9 cellular contexts compared by ENCODE assay signal in the genomic region with DNA sequence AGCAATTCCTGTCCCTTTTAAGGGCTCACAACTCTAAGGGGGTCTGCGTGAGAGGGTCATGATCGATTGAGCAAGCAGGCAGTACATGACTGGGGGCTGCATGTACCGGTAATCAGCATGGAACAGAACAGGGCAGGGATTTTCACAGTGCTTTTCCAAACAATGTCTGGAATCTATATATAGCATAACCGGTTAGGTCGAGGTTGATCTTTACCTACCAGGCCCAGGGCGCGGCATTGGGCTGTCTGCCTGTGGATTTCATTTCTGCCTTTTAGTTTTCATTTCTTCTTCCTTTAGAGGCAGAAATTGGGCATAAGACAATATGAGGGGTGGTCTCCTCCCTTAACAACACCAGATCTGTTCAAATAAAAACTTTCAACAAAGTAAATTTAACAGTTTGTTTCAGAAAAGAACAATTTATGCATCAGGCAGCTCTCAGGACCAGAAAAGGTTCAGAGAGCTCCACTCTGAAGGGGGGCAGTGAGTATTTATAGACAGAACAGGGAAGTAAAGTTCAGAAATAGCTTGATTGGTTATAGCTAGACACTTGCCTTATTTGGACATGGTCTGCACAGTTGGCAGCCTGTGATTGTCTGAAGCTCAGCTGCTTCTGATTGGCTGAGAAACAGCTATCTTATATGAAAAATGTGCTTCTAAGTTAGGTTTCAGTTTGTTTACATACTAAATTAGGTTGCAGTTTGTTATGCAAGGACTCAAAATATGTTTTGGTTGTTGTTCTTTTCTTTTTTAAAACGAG. TPM values are rescaled to one million over a fixed set of nuclear protein-coding genes. Genes with fewer than 3 reads are reported as not detected.
DNase-seq lines count a peak whose midpoint lies in the region; ATAC-seq and TF ChIP-seq lines count a peak whose summit lies in the region.
"Had no signal": no experiment of that assay in that cellular context is flagged by ENCODE, and none has a peak within 500 bp of the region (broad histone marks: within the 10 kb centered on the region; RNA-seq: fewer than 3 reads in every experiment).

No MANE protein-coding gene starts in this region.

- DNase-seq in CD4-positive, CD25-positive, alpha-beta regulatory T cell: peak in 1 of 3 donors; percentile 7
- DNase-seq in GM23338 (ENCODE audit: low spot score) (no peak), NB4 (ENCODE audit: low read depth) (peak; percentile 13), heart right ventricle (no peak), COR-L47 (lab: John Stamatoyannopoulos, UW) (no peak), COLO668 (lab: John Stamatoyannopoulos, UW; ENCODE audit: unreplicated experiment) (no peak)
- DNase-seq in naive thymus-derived CD8-positive, alpha-beta T cell: no peak

- TF ChIP-seq CTCF in GM23338 (conservative IDR thresholded peaks at IDR 0.05; ENCODE audit: low read depth in 2 of 2): no peak
- no peak for TF ChIP-seq CTCF in NB4 (IDR thresholded peaks at IDR 0.05; ENCODE audit: low read depth, low read length)
- no peak for TF ChIP-seq CTCF in heart right ventricle (IDR thresholded peaks at IDR 0.05)

- H3K27me3 ChIP-seq in CD4-positive, CD25-positive, alpha-beta regulatory T cell (ENCODE audit: control insufficient read depth, insufficient read depth, low read length): peaks cover 5% of the 10 kb centered on the region
- H3K27me3 ChIP-seq in GM23338 (ENCODE audit: insufficient read depth) (no peaks in the 10 kb centered on the region), heart right ventricle (no peaks in the 10 kb centered on the region)
- H3K27me3 ChIP-seq: neutrophil had no signal

- H3K4me1 Mint-ChIP-seq in CD4-positive, CD25-positive, alpha-beta regulatory T cell: no peaks in the 10 kb centered on the region
- H3K4me1 Mint-ChIP-seq in GM23338: peaks cover 50% of the 10 kb centered on the region
- H3K4me1 Mint-ChIP-seq in naive thymus-derived CD8-positive, alpha-beta T cell: peaks cover 0 to 10% (median 0%) of the 10 kb centered on the region in 4 donors

- H3K9me3 ChIP-seq in CD4-positive, CD25-positive, alpha-beta regulatory T cell (ENCODE audit: control insufficient read depth in 2 of 2, low read length in 2 of 2): no peaks in the 10 kb centered on the region
- no peaks in the 10 kb centered on the region for H3K9me3 ChIP-seq in heart right ventricle
- H3K9me3 ChIP-seq: neutrophil had no signal

- no peaks in the 10 kb centered on the region for H3K4me1 ChIP-seq in CD4-positive, CD25-positive, alpha-beta regulatory T cell (ENCODE audit: control insufficient read depth, insufficient read depth, low read length, poor library complexity, severe bottlenecking)
- H3K4me1 ChIP-seq in GM23338 (ENCODE audit: insufficient read depth): peaks cover 51% of the 10 kb centered on the region
- peaks cover 0 to 23% (median 6%) of the 10 kb centered on the region in 9 donors for H3K4me1 ChIP-seq in heart right ventricle

- H3K79me2 ChIP-seq in GM23338 (replicated peaks; ENCODE audit: insufficient read depth): no peaks in the 10 kb centered on the region

- H3K27ac Mint-ChIP-seq in CD4-positive, CD25-positive, alpha-beta regulatory T cell: peak overlapping the region in 2 of 3 donors; percentile 13 to 71
- no peak overlapping the region; the same call in 1 of the 2 replicates for H3K27ac Mint-ChIP-seq in GM23338
- H3K27ac Mint-ChIP-seq in naive thymus-derived CD8-positive, alpha-beta T cell: peak overlapping the region in 1 of 10 donors; percentile 35

- no peak overlapping the region for H3K4me3 Mint-ChIP-seq in CD4-positive, CD25-positive, alpha-beta regulatory T cell
- no peak overlapping the region for H3K4me3 Mint-ChIP-seq in GM23338
- no peak overlapping the region for H3K4me3 Mint-ChIP-seq in naive thymus-derived CD8-positive, alpha-beta T cell

- no peaks in the 10 kb centered on the region for H4K20me1 ChIP-seq in GM23338 (replicated peaks; ENCODE audit: insufficient read depth)

- H3K36me3 Mint-ChIP-seq in CD4-positive, CD25-positive, alpha-beta regulatory T cell: no peaks in the 10 kb centered on the region
- peaks cover 16% of the 10 kb centered on the region for H3K36me3 Mint-ChIP-seq in GM23338 (ENCODE audit: low read depth)
- H3K36me3 Mint-ChIP-seq in naive thymus-derived CD8-positive, alpha-beta T cell: no peaks in the 10 kb centered on the region

- WGBS in heart right ventricle, 2 donors: 77 to 87% methylated on average over 8 of the region's 8 CpGs

- no peaks in the 10 kb centered on the region for H3F3A ChIP-seq in GM23338 (replicated peaks; ENCODE audit: low read depth)

- H3K36me3 ChIP-seq in CD4-positive, CD25-positive, alpha-beta regulatory T cell (ENCODE audit: control insufficient read depth, insufficient read depth, low read length): no peaks in the 10 kb centered on the region
- H3K36me3 ChIP-seq in GM23338 (ENCODE audit: insufficient read depth) (no peaks in the 10 kb centered on the region), heart right ventricle (no peaks in the 10 kb centered on the region)
- H3K36me3 ChIP-seq: neutrophil had no signal

- no peak overlapping the region for H2AFZ ChIP-seq in GM23338

- peaks cover 43% of the 10 kb centered on the region for H3K27me3 Mint-ChIP-seq in CD4-positive, CD25-positive, alpha-beta regulatory T cell
- H3K27me3 Mint-ChIP-seq in GM23338 (ENCODE audit: insufficient read depth, low read depth, poor library complexity): peaks cover 12% of the 10 kb centered on the region
- H3K27me3 Mint-ChIP-seq in naive thymus-derived CD8-positive, alpha-beta T cell: peaks cover 0 to 4% (median 0%) of the 10 kb centered on the region in 5 donors

- 0 out of 2 replicates have a peak overlapping the region, but pooled peaks have one; percentile 10 for H3K4me2 ChIP-seq in GM23338

- no peaks in the 10 kb centered on the region for H3K9me2 ChIP-seq in GM23338 (ENCODE audit: insufficient read depth)

- no peak for ATAC-seq in CD4-positive, CD25-positive, alpha-beta regulatory T cell (ENCODE audit: low read depth in 2 of 2)
- ATAC-seq in GM23338 (no peak), heart right ventricle (peak in 7 of 8 donors; percentile 75 to 95 (median 79)), HG03097 (IDR thresholded peaks at IDR 0.05; ENCODE audit: low FRiP score, unreplicated experiment) (no peak)
- no peak for ATAC-seq in naive thymus-derived CD8-positive, alpha-beta T cell

- intact Hi-C loops in heart right ventricle (cut with DNase I): no loop called here

- no peak overlapping the region for H3K4me3 ChIP-seq in CD4-positive, CD25-positive, alpha-beta regulatory T cell (ENCODE audit: low read depth, low read length)
- H3K4me3 ChIP-seq in GM23338 (no peak overlapping the region), NB4 (ENCODE audit: low read depth, low read length) (no peak overlapping the region), heart right ventricle (no peak overlapping the region)

- TF ChIP-seq POLR2A in NB4 (IDR thresholded peaks at IDR 0.05; ENCODE audit: extremely low read depth, insufficient read length): no peak

- H3K9me3 Mint-ChIP-seq in CD4-positive, CD25-positive, alpha-beta regulatory T cell: peaks cover 0 to 4% (median 0%) of the 10 kb centered on the region in 7 donors
- H3K9me3 Mint-ChIP-seq in GM23338: peaks cover 20% of the 10 kb centered on the region
- H3K9me3 Mint-ChIP-seq in naive thymus-derived CD8-positive, alpha-beta T cell: no peaks in the 10 kb centered on the region

- POLR2A ChIA-PET in naive thymus-derived CD8-positive, alpha-beta T cell (lab: Charles Lee): interaction anchor here (0.6 kb wide), 1 partner anchor 8 kb away, joined by 3 read pairs; no protein-coding TSS in a partner anchor

- no peak overlapping the region for H3K27ac ChIP-seq in CD4-positive, CD25-positive, alpha-beta regulatory T cell (ENCODE audit: insufficient read depth, low read length, poor library complexity, severe bottlenecking)
- H3K27ac ChIP-seq in GM23338 (ENCODE audit: low read depth) (peak overlapping the region; percentile 94; the same call in 1 of the 2 replicates), heart right ventricle (peak overlapping the region in 4 of 10 donors; percentile 2 to 59 (median 14))
- H3K27ac ChIP-seq: neutrophil had no signal

RNA-seq across cellular contexts. Expression of a gene that starts 17.2 kb away (rescaled TPM):
- total RNA-seq in CD4-positive, CD25-positive, alpha-beta regulatory T cell: 13.1 TPM
- polyA plus RNA-seq in CD4-positive, CD25-positive, alpha-beta regulatory T cell: 1 to 10 TPM; 6.4 to 8.0 (median 7.3) TPM
- total RNA-seq in GM23338 (2014; rRNA removed; shearing (Covaris generic)): 37.9 and 45.3 TPM in 2 replicates
- 35.2 and 38.3 TPM in 2 replicates for polyA plus RNA-seq in GM23338 (2016; fragmentation: Nextera tagmentation; extraction: Ambion mirVana)
- total RNA-seq in heart right ventricle: 10 to 100 TPM in 8 of 10 donors, 1 to 10 TPM in 2; 9.0 to 14.6 (median 11.6) TPM
- 10 to 100 TPM in 1 of 2 donors, 1 to 10 TPM in 1; 9.5 to 23.2 TPM for polyA plus RNA-seq in heart right ventricle
- total RNA-seq in naive thymus-derived CD8-positive, alpha-beta T cell: 10 to 100 TPM in 1 of 2 experiments, 1 to 10 TPM in 1; 9.2 to 13.2 TPM
- 1 to 10 TPM; 2.9 to 6.8 (median 5.9) TPM for polyA plus RNA-seq in naive thymus-derived CD8-positive, alpha-beta T cell

RNA-seq across cellular contexts. Expression of a gene that starts 36.4 kb away (rescaled TPM):
- total RNA-seq in CD4-positive, CD25-positive, alpha-beta regulatory T cell: 13.6 TPM
- polyA plus RNA-seq in CD4-positive, CD25-positive, alpha-beta regulatory T cell: 1 to 10 TPM; 2.6 to 5.1 (median 4.1) TPM
- 4.2 and 4.3 TPM in 2 replicates for total RNA-seq in GM23338 (2014; rRNA removed; shearing (Covaris generic))
- polyA plus RNA-seq in GM23338 (2016; fragmentation: Nextera tagmentation; extraction: Ambion mirVana) (0.61 and 1.2 TPM in 2 replicates), heart right ventricle (10 to 100 TPM; 10.6 to 11.9 TPM)
- total RNA-seq in heart right ventricle: 10 to 100 TPM; 30.4 to 71.1 (median 37.2) TPM
- 1 to 10 TPM; 1.1 to 1.8 TPM for total RNA-seq in naive thymus-derived CD8-positive, alpha-beta T cell
- polyA plus RNA-seq in naive thymus-derived CD8-positive, alpha-beta T cell: 1 to 10 TPM in 2 of 3 donors, under 1 TPM in 1; 0.32 to 2.3 (median 1.6) TPM

Comparison
In these comparisons a context has a peak if more than half of its experiments do, and no peak if none do; other contexts are left out.
1. ATAC-seq: peak in heart right ventricle (7 of 8); none in CD4-positive, CD25-positive, alpha-beta regulatory T cell (0 of 2), GM23338 (single experiment), HG03097 (single experiment) and naive thymus-derived CD8-positive, alpha-beta T cell (0 of 2).